8 cellular contexts compared by ENCODE assay signal in the genomic region with DNA sequence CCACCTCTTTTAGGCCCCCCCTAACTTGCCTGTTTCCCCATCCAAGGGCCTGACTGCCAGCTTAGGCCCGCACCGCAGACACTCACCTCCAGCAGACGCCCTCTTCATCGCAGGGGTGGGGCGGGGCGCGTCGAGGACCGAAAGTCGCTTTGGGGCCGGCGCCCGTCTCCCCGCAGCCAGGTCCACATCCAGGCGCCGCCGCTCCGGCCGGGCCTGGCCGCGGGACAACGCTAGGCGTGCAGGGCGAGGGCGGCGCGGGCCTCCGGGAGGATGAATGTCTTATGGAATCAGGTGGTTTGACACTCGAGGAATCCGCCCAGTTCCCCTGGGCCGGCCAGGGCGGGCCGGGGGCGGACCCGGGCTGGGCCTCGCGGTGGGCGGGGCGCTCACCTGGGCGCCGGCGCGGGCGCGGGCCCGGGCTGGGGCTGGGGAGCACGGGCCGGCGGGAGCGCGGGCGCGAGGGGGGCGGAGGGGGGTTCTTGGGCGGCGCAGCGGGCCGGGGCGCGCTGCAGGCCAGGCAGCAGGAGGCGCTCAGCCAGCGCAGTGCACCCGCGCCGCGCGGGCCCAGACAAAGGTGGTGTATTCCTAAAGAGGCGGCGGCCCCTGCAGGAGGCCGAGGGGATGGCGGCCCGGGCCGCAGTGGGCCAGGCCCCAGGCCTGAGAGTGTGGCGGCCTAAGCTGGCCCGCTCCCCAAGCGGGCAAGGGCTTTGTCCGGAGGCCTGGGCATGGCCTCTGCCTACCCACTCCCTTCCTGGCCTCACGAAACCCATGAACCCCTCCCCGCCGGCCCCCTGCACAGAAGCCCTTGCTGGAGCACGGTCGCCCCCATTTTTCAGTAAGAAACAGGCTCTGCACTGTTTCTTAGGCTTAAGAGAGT.
DNase-seq lines count a peak whose midpoint lies in the region; ATAC-seq and TF ChIP-seq lines count a peak whose summit lies in the region.

No MANE protein-coding gene starts in this region.

- intact Hi-C loops in cardiac septum (cut with DNase I) = loop anchor here (5.0 kb wide), 1 partner anchor 135 kb away; no protein-coding TSS in a partner anchor

- H3K9me3 Mint-ChIP-seq in activated naive CD4-positive, alpha-beta T cell treated with anti-CD3 and anti-CD28 coated beads, Interleukin-2, amount 50 U/mL, for 24 hours = no peaks in the 10 kb centered on the region
- peaks cover 3% of the 10 kb centered on the region for H3K9me3 Mint-ChIP-seq in progenitor cell of endocrine pancreas (ENCODE audit: low read depth)

- TF ChIP-seq CTCF in GM10266 (IDR thresholded peaks at IDR 0.05; ENCODE audit: control insufficient read depth, insufficient read depth, low read depth, missing control alignments) (peak; percentile 57), progenitor cell of endocrine pancreas (IDR thresholded peaks at IDR 0.05; ENCODE audit: unreplicated experiment) (peak; percentile 82)

- DNase-seq in GM10266 (ENCODE audit: extremely low spot score) (peak; percentile 84), NOMO-1 treated with dmso at 0.1 percent for 144 hours (lab: John Stamatoyannopoulos, UW; ENCODE audit: unreplicated experiment) (peak; percentile 29), cardiac septum (ENCODE audit: low spot score) (peak; percentile 75), progenitor cell of endocrine pancreas (ENCODE audit: low spot score, unreplicated experiment) (peak; percentile 82), GF-D8 (lab: John Stamatoyannopoulos, UW) (no peak), GOT3 (lab: John Stamatoyannopoulos, UW) (no peak)

- H3K4me3 Mint-ChIP-seq in activated naive CD4-positive, alpha-beta T cell treated with anti-CD3 and anti-CD28 coated beads, Interleukin-2, amount 50 U/mL, for 24 hours = peak overlapping the region; percentile 36
- peak overlapping the region; percentile 65 for H3K4me3 Mint-ChIP-seq in progenitor cell of endocrine pancreas (ENCODE audit: low read depth)

- peak; percentile 67 for ATAC-seq in HG03342 (IDR thresholded peaks at IDR 0.05; ENCODE audit: unreplicated experiment)

- H3K27ac Mint-ChIP-seq in activated naive CD4-positive, alpha-beta T cell treated with anti-CD3 and anti-CD28 coated beads, Interleukin-2, amount 50 U/mL, for 24 hours = no peak overlapping the region
- H3K27ac Mint-ChIP-seq in progenitor cell of endocrine pancreas = peak overlapping the region; percentile 89

- no peaks in the 10 kb centered on the region for H3K27me3 Mint-ChIP-seq in activated naive CD4-positive, alpha-beta T cell treated with anti-CD3 and anti-CD28 coated beads, Interleukin-2, amount 50 U/mL, for 24 hours
- no peaks in the 10 kb centered on the region for H3K27me3 Mint-ChIP-seq in progenitor cell of endocrine pancreas

- no peaks in the 10 kb centered on the region for H3K4me1 Mint-ChIP-seq in activated naive CD4-positive, alpha-beta T cell treated with anti-CD3 and anti-CD28 coated beads, Interleukin-2, amount 50 U/mL, for 24 hours
- H3K4me1 Mint-ChIP-seq in progenitor cell of endocrine pancreas (ENCODE audit: low read depth) = peaks cover 6% of the 10 kb centered on the region

- no peaks in the 10 kb centered on the region for H3K36me3 Mint-ChIP-seq in activated naive CD4-positive, alpha-beta T cell treated with anti-CD3 and anti-CD28 coated beads, Interleukin-2, amount 50 U/mL, for 24 hours
- H3K36me3 Mint-ChIP-seq in progenitor cell of endocrine pancreas (ENCODE audit: insufficient read depth) = no peaks in the 10 kb centered on the region

Comparison
In these comparisons a context has a peak if more than half of its experiments do, and no peak if none do; other contexts are left out.
1. DNase-seq: peak in GM10266 (single experiment), NOMO-1 treated with dmso at 0.1 percent for 144 hours (single experiment), cardiac septum (single experiment) and progenitor cell of endocrine pancreas (single experiment); none in GF-D8 (single experiment) and GOT3 (single experiment).